16 cellular contexts compared by ENCODE assay signal in the genomic region with DNA sequence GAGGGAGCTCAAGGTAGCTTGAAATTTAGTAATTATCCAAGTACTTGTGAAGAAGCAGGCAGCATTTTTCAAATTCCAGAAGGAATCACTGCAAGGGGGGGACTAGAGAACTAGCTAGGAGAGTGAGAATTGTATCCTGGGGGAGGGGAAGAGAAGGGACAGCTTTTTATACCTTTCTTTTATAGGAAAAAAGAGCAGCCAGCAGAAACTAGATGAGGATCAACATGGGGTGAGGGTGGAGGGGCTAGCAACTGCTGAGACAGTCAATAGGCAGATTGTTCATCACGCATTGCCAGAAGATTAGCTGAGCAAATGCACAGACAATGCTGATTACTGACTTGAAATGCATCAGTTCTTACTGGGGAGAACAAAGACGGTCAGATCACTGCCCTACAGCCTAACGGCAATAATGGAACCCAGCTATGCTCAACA.
DNase-seq lines count a peak whose midpoint lies in the region; ATAC-seq and TF ChIP-seq lines count a peak whose summit lies in the region.
"Had no signal": no experiment of that assay in that cellular context is flagged by ENCODE, and none has a peak within 500 bp of the region (broad histone marks: within the 10 kb centered on the region; RNA-seq: fewer than 3 reads in every experiment).

No MANE protein-coding gene starts in this region.

- H3K4me3 ChIP-seq in endodermal cell (ENCODE audit: low read length) (peak overlapping the region; percentile 64), neural progenitor cell (peak overlapping the region; percentile 23), esophagus squamous epithelium (no peak overlapping the region)
- H3K4me3 ChIP-seq: lung, upper lobe of left lung had no signal

- no peaks in the 10 kb centered on the region for H3K36me3 Mint-ChIP-seq in endodermal cell (ENCODE audit: low read depth)
- H3K36me3 Mint-ChIP-seq in neural progenitor cell = peaks cover 4% of the 10 kb centered on the region
- H3K36me3 Mint-ChIP-seq in T-helper 17 cell (ENCODE audit: low read depth) = no peaks in the 10 kb centered on the region
- H3K36me3 Mint-ChIP-seq: CD4-positive, CD25-positive, alpha-beta regulatory T cell had no signal

- no peaks in the 10 kb centered on the region for H3K27me3 ChIP-seq in endodermal cell (ENCODE audit: control insufficient read depth, insufficient read depth, low read length, poor library complexity, severe bottlenecking)
- no peaks in the 10 kb centered on the region for H3K27me3 ChIP-seq in neural progenitor cell
- H3K27me3 ChIP-seq in esophagus squamous epithelium = no peaks in the 10 kb centered on the region
- H3K27me3 ChIP-seq: upper lobe of left lung had no signal

- WGBS in endodermal cell (ENCODE audit: insufficient coverage in 1 of 2, insufficient read length in 1 of 2), 2 experiments = 0 to 1% methylated on average over 1 to 3 of the region's 3 CpGs
- WGBS in esophagus squamous epithelium, 2 donors = 81 to 92% methylated on average over 3 of the region's 3 CpGs

- intact Hi-C loops in esophagus squamous epithelium (cut with DNase I) = no loop called here

- no peak for TF ChIP-seq POLR2A in esophagus squamous epithelium (IDR thresholded peaks at IDR 0.05)

- H3K9me3 Mint-ChIP-seq in endodermal cell (no peaks in the 10 kb centered on the region), neural progenitor cell (peaks cover 15% of the 10 kb centered on the region)
- H3K9me3 Mint-ChIP-seq: activated CD4-positive, alpha-beta memory T cell treated with anti-CD3 and anti-CD28 coated beads, Interleukin-2, amount 10 ng/mL, durations not matched to agents 7 days and 5 days; CD4-positive, CD25-positive, alpha-beta regulatory T cell had no signal

- H4K20me1 ChIP-seq in neural progenitor cell (ENCODE audit: low read depth) = no peaks in the 10 kb centered on the region

- H3K4me1 ChIP-seq in endodermal cell (ENCODE audit: control insufficient read depth, insufficient read depth, low read length) (peaks cover 21% of the 10 kb centered on the region), neural progenitor cell (peaks cover 58% of the 10 kb centered on the region), esophagus squamous epithelium (no peaks in the 10 kb centered on the region)

- H3K27me3 Mint-ChIP-seq in endodermal cell (ENCODE audit: insufficient read depth) (no peaks in the 10 kb centered on the region), neural progenitor cell (ENCODE audit: insufficient read depth, low read depth) (no peaks in the 10 kb centered on the region), T-helper 17 cell (peaks cover 20% of the 10 kb centered on the region)

- H3K4me3 Mint-ChIP-seq in endodermal cell (peak overlapping the region; percentile 40), neural progenitor cell (peak overlapping the region; percentile 16), T-helper 17 cell (no peak overlapping the region)
- H3K4me3 Mint-ChIP-seq: activated CD4-positive, alpha-beta memory T cell treated with anti-CD3 and anti-CD28 coated beads, Interleukin-2, amount 10 ng/mL, durations not matched to agents 7 days and 5 days; CD4-positive, CD25-positive, alpha-beta regulatory T cell had no signal

- H3K4me1 Mint-ChIP-seq in endodermal cell = peaks cover 53% of the 10 kb centered on the region
- H3K4me1 Mint-ChIP-seq in neural progenitor cell = peaks cover 62% of the 10 kb centered on the region
- no peaks in the 10 kb centered on the region for H3K4me1 Mint-ChIP-seq in T-helper 17 cell
- H3K4me1 Mint-ChIP-seq: CD4-positive, CD25-positive, alpha-beta regulatory T cell had no signal

- no peak for TF ChIP-seq CTCF in endodermal cell (conservative IDR thresholded peaks at IDR 0.05)
- TF ChIP-seq CTCF in neural progenitor cell (IDR thresholded peaks at IDR 0.05) = no peak
- no peak for TF ChIP-seq CTCF in esophagus squamous epithelium (IDR thresholded peaks at IDR 0.05)

- peak overlapping the region; percentile 32 for H3K9ac ChIP-seq in endodermal cell (ENCODE audit: extremely low read depth, low read length, poor library complexity, severe bottlenecking)
- H3K9ac ChIP-seq in neural progenitor cell = no peak overlapping the region

- no peak overlapping the region for H2AFZ ChIP-seq in neural progenitor cell (replicated peaks)

- H3K9me3 ChIP-seq in endodermal cell (ENCODE audit: control insufficient read depth, low read length) (no peaks in the 10 kb centered on the region), neural progenitor cell (ENCODE audit: low read depth) (no peaks in the 10 kb centered on the region), esophagus squamous epithelium (no peaks in the 10 kb centered on the region), T-helper 17 cell (ENCODE audit: control insufficient read depth, low read length, poor library complexity, severe bottlenecking) (no peaks in the 10 kb centered on the region)
- H3K9me3 ChIP-seq: upper lobe of left lung had no signal

- H3F3A ChIP-seq in neural progenitor cell (ENCODE audit: low read depth) = peaks cover 27% of the 10 kb centered on the region

- H3K36me3 ChIP-seq in endodermal cell (ENCODE audit: control insufficient read depth, insufficient read depth, low read length) (no peaks in the 10 kb centered on the region), neural progenitor cell (no peaks in the 10 kb centered on the region), esophagus squamous epithelium (no peaks in the 10 kb centered on the region)
- H3K36me3 ChIP-seq: upper lobe of left lung had no signal

- no peak for ATAC-seq in HG02970 (IDR thresholded peaks at IDR 0.05; ENCODE audit: low FRiP score, unreplicated experiment)
- ATAC-seq in T-helper 17 cell = no peak
- ATAC-seq: right cardiac atrium had no signal

- peak overlapping the region; percentile 74 for H3K4me2 ChIP-seq in neural progenitor cell

- peak overlapping the region; percentile 93 for H3K27ac ChIP-seq in endodermal cell (ENCODE audit: low read depth, low read length)
- peak overlapping the region; percentile 75 for H3K27ac ChIP-seq in neural progenitor cell
- no peak overlapping the region for H3K27ac ChIP-seq in esophagus squamous epithelium
- H3K27ac ChIP-seq: upper lobe of left lung had no signal

- H3K79me2 ChIP-seq in neural progenitor cell (ENCODE audit: low read depth) = no peaks in the 10 kb centered on the region

- DNase-seq in EH (ENCODE audit: low read depth) (peak; percentile 58), NCI-H2227 (lab: John Stamatoyannopoulos, UW; ENCODE audit: unreplicated experiment) (peak; percentile 20), endodermal cell (peak; percentile 87), neural progenitor cell (ENCODE audit: low spot score) (peak; percentile 94), esophagus squamous epithelium (lab: John Stamatoyannopoulos, UW) (no peak), hippocampal formation (lab: John Stamatoyannopoulos, UW) (no peak), T-helper 17 cell (no peak)
- DNase-seq: activated CD4-positive, alpha-beta memory T cell treated with anti-CD3 and anti-CD28 coated beads, Interleukin-2, amount 10 ng/mL, durations not matched to agents 7 days and 5 days; activated gamma-delta T cell; caudate nucleus; CD4-positive, CD25-positive, alpha-beta regulatory T cell; NCI-H510A treated with DMSO at 0.1 percent for 48 hours; right cardiac atrium; upper lobe of left lung had no signal

- peak overlapping the region; percentile 98 for H3K27ac Mint-ChIP-seq in endodermal cell
- H3K27ac Mint-ChIP-seq in neural progenitor cell = peak overlapping the region; percentile 92
- H3K27ac Mint-ChIP-seq in T-helper 17 cell = no peak overlapping the region
- H3K27ac Mint-ChIP-seq: activated CD4-positive, alpha-beta memory T cell treated with anti-CD3 and anti-CD28 coated beads, Interleukin-2, amount 10 ng/mL, durations not matched to agents 7 days and 5 days; CD4-positive, CD25-positive, alpha-beta regulatory T cell had no signal

Comparison
In these comparisons a context has a peak if more than half of its experiments do, and no peak if none do; other contexts are left out.
1. DNase-seq: peak in EH (single experiment), NCI-H2227 (single experiment), endodermal cell (single experiment) and neural progenitor cell (single experiment); none in esophagus squamous epithelium (single experiment), hippocampal formation (0 of 2) and T-helper 17 cell (0 of 3).
2. H3K27ac ChIP-seq: peak in endodermal cell (single experiment) and neural progenitor cell (single experiment); none in esophagus squamous epithelium (0 of 4).
3. H3K4me3 ChIP-seq: peak in endodermal cell (single experiment) and neural progenitor cell (single experiment); none in esophagus squamous epithelium (0 of 4).